ENCODE assay signal across 1 cellular context in the genomic region with DNA sequence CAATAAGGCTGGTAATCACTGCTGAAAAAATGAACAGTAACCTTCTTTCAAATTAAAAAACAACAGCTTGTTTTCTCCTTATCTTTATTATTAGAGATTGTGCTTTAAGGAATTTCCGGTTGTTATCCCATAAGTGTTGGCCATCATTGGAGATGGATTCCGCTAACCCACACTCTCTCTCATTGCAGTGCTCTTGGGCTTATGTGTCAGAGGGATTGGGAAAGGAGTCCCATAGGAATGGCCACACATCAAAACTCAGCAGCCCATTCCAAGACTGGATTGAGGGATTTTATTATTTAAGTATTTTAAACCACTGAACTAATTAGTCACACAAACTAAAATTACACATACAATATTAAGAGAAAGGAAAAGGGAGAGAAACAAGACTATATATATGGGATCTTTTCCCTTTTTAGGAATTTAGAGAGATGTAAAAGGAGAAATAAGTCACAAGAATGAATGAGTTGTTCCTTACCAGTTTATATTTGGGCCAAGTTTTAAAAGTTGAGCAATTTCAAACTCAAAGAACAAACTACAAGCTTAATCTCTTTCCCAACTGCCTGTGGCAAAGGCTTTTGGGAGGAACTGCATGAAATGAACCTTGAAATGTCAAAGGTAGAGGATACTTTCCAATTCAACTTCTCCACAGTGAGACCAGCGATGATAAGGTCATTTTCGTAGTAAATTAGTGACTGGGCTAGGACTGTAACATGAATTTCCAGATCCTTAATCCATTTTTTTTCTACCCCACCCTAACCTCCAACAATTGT.
TF ChIP-seq lines count a peak whose summit lies in the region.

No MANE protein-coding gene starts in this region.

TF ChIP-seq in SK-N-SH treated with all-trans-retinoic acid at 6 μM for 48 hours, 23 proteins besides CTCF, POLR2A, EP300 and RAD21 (continued from another document):
- TF ChIP-seq GLIS3 (CRISPR knock-in tag; IDR thresholded peaks at IDR 0.05) (no peak), ZNF8 (CRISPR knock-in tag; IDR thresholded peaks at IDR 0.05) (no peak)
